1 cellular context compared by ENCODE assay signal in the genomic region with DNA sequence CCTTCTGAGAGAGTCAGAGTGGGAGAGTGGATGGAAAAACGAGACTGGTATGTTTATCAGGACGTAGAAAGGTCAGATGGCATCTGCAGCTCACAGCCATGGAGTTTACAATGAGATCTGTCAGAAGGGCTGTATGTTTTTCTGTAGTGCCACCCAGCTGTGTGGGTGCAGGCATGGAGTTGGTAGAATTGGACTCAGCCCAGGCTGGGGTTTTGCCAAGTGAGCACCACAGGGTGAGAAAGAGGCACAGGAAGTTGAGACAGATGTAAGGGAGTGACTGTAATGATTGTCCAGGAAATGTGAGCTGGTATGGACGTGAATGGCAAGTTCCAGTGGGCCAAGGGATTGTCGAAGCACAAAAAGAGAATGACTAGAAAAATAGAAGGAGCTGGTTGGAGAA.
TF ChIP-seq lines count a peak whose summit lies in the region.

No MANE protein-coding gene starts in this region.

TF ChIP-seq in IMR-90, 13 proteins besides CTCF, POLR2A, EP300 and RAD21:
- TF ChIP-seq MXI1 (IDR thresholded peaks at IDR 0.05; ENCODE audit: borderline replicate concordance, low read depth, low read length): no peak
- no peak for TF ChIP-seq MAFK (IDR thresholded peaks at IDR 0.05; ENCODE audit: low read depth, low read length)
- no peak for TF ChIP-seq CHD1 (IDR thresholded peaks at IDR 0.05; ENCODE audit: low read depth, low read length)
- no peak for TF ChIP-seq RCOR1 (IDR thresholded peaks at IDR 0.05; ENCODE audit: insufficient replicate concordance, low read length)
- no peak for TF ChIP-seq SMC3 (IDR thresholded peaks at IDR 0.05; ENCODE audit: low read depth, low read length)
- no peak for TF ChIP-seq CEBPB (IDR thresholded peaks at IDR 0.05; ENCODE audit: low read depth, low read length)
- TF ChIP-seq RFX5 (IDR thresholded peaks at IDR 0.05; ENCODE audit: low read depth, low read length): no peak
- no peak for TF ChIP-seq MAZ (IDR thresholded peaks at IDR 0.05; ENCODE audit: borderline replicate concordance, low read depth, low read length)
- TF ChIP-seq NFE2L2 (IDR thresholded peaks at IDR 0.05; ENCODE audit: low read depth, low read length): no peak
- TF ChIP-seq, protein P1, sequence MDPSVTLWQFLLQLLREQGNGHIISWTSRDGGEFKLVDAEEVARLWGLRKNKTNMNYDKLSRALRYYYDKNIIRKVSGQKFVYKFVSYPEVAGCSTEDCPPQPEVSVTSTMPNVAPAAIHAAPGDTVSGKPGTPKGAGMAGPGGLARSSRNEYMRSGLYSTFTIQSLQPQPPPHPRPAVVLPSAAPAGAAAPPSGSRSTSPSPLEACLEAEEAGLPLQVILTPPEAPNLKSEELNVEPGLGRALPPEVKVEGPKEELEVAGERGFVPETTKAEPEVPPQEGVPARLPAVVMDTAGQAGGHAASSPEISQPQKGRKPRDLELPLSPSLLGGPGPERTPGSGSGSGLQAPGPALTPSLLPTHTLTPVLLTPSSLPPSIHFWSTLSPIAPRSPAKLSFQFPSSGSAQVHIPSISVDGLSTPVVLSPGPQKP (IDR thresholded peaks at IDR 0.05; ENCODE audit: borderline replicate concordance, low read depth, low read length): no peak
- TF ChIP-seq FOS (IDR thresholded peaks at IDR 0.05; ENCODE audit: low read depth, low read length): no peak
- TF ChIP-seq, protein P2, sequence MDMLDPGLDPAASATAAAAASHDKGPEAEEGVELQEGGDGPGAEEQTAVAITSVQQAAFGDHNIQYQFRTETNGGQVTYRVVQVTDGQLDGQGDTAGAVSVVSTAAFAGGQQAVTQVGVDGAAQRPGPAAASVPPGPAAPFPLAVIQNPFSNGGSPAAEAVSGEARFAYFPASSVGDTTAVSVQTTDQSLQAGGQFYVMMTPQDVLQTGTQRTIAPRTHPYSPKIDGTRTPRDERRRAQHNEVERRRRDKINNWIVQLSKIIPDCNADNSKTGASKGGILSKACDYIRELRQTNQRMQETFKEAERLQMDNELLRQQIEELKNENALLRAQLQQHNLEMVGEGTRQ (IDR thresholded peaks at IDR 0.05; ENCODE audit: low read depth, low read length): no peak
- TF ChIP-seq BHLHE40 (IDR thresholded peaks at IDR 0.05; ENCODE audit: low read depth, low read length): no peak
